In the genomic region with DNA sequence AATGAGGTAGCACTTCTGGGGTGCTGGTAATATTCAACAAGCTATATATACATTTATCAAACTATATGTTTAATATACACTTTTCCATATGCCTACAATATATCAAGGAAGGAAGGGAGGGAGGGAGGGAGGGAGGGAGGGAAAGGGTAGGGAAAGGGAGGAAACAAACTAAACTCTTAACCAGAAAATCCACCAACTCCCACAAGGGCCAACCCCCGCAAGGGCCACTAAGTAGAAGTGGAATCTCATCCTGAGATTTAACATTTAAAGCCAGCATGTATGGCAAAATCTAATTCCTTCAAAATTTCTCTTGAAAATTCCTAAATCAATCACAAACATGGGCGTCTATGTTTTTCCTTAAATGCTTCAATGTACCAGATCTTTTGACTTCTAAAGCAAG, we compare ENCODE assay signal across 28 cellular contexts.
"Had no signal": no experiment of that assay in that cellular context is flagged by ENCODE, and none has a peak within 500 bp of the region (broad histone marks: within the 10 kb centered on the region; RNA-seq: fewer than 3 reads in every experiment).

No MANE protein-coding gene starts in this region.

- ATAC-seq: effector memory CD8-positive, alpha-beta T cell; esophagus mucosa; foreskin keratinocyte; gastrocnemius medialis; gastroesophageal sphincter; heart left ventricle; heart right ventricle had no signal

- H3K36me3 ChIP-seq: colonic mucosa, esophagus muscularis mucosa, esophagus squamous epithelium, gastrocnemius medialis, gastroesophageal sphincter, heart left ventricle, heart right ventricle had no signal

- H3K9me3 ChIP-seq: colonic mucosa, esophagus muscularis mucosa, esophagus squamous epithelium, gastrocnemius medialis, gastroesophageal sphincter, heart left ventricle, heart right ventricle had no signal

- H3K4me1 ChIP-seq: esophagus muscularis mucosa, esophagus squamous epithelium, gastrocnemius medialis, gastroesophageal sphincter had no signal

- H3K4me3 ChIP-seq: colonic mucosa, coronary artery, dorsolateral prefrontal cortex, esophagus muscularis mucosa, esophagus squamous epithelium, gastrocnemius medialis, gastroesophageal sphincter, heart left ventricle, heart right ventricle had no signal

- H3K27me3 ChIP-seq: colonic mucosa, dorsolateral prefrontal cortex, esophagus muscularis mucosa, esophagus squamous epithelium, foreskin keratinocyte, gastrocnemius medialis, gastroesophageal sphincter, heart left ventricle, heart right ventricle had no signal

- H3K27ac ChIP-seq: colonic mucosa, coronary artery, dorsolateral prefrontal cortex, epithelial cell of prostate, esophagus muscularis mucosa, esophagus squamous epithelium, foreskin keratinocyte, gastrocnemius medialis, gastroesophageal sphincter, heart left ventricle, heart right ventricle had no signal

- DNase-seq: colonic mucosa; cortex of kidney; dermis blood vessel endothelial cell; dorsolateral prefrontal cortex; effector CD4-positive, alpha-beta T cell; effector CD8-positive, alpha-beta T cell; effector memory CD4-positive, alpha-beta T cell; effector memory CD8-positive, alpha-beta T cell; endodermal cell; erythroblast; esophagus squamous epithelium; foreskin fibroblast; foreskin keratinocyte; foreskin melanocyte; gastrocnemius medialis; glutamatergic neuron; head of caudate nucleus; heart left ventricle; heart right ventricle had no signal

- FAIRE-seq: colon, endometrium, endothelial cell of umbilical vein, frontal cortex had no signal
